ENCODE assay signal across 2 cellular contexts in genomic region chr4:108943971-108944370, GRCh38.
TF ChIP-seq lines count a peak whose summit lies in the region.

No MANE protein-coding gene starts in this region.

TF ChIP-seq in liver, 16 proteins besides CTCF, POLR2A, EP300 and RAD21 (continued from another document):
- no peak for TF ChIP-seq MAX (IDR thresholded peaks at IDR 0.05)
- TF ChIP-seq HNF4A (conservative IDR thresholded peaks at IDR 0.05), result no peak
- no peak for TF ChIP-seq REST (IDR thresholded peaks at IDR 0.05)

TF ChIP-seq in HepG2, 621 proteins besides CTCF, POLR2A, EP300 and RAD21:
- no peak for TF ChIP-seq MLX (CRISPR knock-in tag; IDR thresholded peaks at IDR 0.05)
